8 cellular contexts compared by ENCODE assay signal in the genomic region with DNA sequence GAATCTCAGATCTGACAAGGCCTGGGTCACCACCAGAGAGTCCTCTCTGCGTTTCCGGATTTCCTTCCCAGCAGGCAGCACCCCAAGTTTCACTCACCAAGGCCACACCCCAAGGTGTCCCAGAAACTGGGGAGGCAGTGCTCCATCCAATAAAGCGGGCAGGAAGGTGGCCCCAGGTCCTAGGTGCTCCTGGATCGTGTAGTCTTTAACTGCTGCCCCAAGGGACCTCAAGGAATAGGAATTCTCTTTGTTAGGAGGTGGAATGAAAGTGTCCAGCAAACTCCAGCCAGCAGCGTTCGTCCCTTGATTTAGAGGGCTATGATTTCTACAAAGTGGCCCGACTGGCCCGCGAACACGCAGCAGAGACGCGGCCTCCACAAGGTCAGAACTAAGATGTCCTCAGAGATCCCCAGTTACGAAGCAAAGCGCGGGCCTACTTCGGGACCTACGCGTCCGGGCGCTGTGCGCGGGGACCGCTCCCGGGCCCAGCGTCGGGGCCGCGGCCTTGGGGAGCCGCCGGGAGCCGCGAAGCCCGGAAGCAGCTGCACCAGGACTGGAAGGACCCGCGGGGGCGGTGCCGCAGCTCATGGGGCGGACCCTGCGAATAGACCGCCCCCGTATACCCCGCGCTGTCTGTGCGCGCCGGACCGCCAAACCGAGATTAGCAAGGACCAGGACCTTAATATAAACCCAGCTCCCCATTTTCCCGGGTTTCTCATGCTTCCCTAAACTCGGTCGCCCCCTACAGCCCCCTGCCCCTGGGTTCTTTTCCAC. TPM values are rescaled to one million over a fixed set of nuclear protein-coding genes. Genes with fewer than 3 reads are reported as not detected.
A peak's percentile ranks its signal among the peaks of the same experiment; 100 is the strongest.
DNase-seq lines count a peak whose midpoint lies in the region; ATAC-seq and TF ChIP-seq lines count a peak whose summit lies in the region.

A gene with protein sequence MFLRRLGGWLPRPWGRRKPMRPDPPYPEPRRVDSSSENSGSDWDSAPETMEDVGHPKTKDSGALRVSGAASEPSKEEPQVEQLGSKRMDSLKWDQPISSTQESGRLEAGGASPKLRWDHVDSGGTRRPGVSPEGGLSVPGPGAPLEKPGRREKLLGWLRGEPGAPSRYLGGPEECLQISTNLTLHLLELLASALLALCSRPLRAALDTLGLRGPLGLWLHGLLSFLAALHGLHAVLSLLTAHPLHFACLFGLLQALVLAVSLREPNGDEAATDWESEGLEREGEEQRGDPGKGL (minus strand): TSS at position 555 of the 774 bp plus-strand sequence. CDS start 831 bp downstream, outside the sequence.

- H3K4me3 ChIP-seq in Karpas-422 (ENCODE audit: low read length) (peak within 1 kb of the TSS; percentile 74), fibroblast of mammary gland (ENCODE audit: control insufficient read depth, low read depth, low read length) (peak within 1 kb of the TSS; percentile 89)

- H3K27ac ChIP-seq in Karpas-422 (ENCODE audit: low read length) = peak within 1 kb of the TSS; percentile 73

- ATAC-seq in GM19328 (IDR thresholded peaks at IDR 0.05; ENCODE audit: unreplicated experiment) = peak; percentile 54
- ATAC-seq in activated T-helper 17 cell treated with anti-CD3 and anti-CD28 coated beads, Interleukin-2, amount 50 U/mL, for 72 hours (replicated peaks) = peak; percentile 64
- ATAC-seq in naive thymus-derived CD8-positive, alpha-beta T cell = peak; percentile 57 to 74
- ATAC-seq in stimulated activated naive CD8-positive, alpha-beta T cell treated with anti-CD3 and anti-CD28 coated beads, Interleukin-15, Interleukin-2, amounts not matched to agents 100 U/mL and 50 U/mL, for 24 hours = peak; percentile 75

- H3K4me1 ChIP-seq in Karpas-422 (ENCODE audit: low read length) = peaks cover 45% of the 10 kb centered on the region

- no peaks in the 10 kb centered on the region for H3K9me3 ChIP-seq in Karpas-422 (ENCODE audit: low read length)

- no peaks in the 10 kb centered on the region for H3K9me2 ChIP-seq in Karpas-422 (replicated peaks; ENCODE audit: insufficient read depth, low read length)

- H3K79me2 ChIP-seq in Karpas-422 (ENCODE audit: low read length) = peaks cover 55% of the 10 kb centered on the region

- POLR2A ChIA-PET in naive thymus-derived CD8-positive, alpha-beta T cell (lab: Charles Lee) = interaction anchor here (0.5 to 7.9 kb wide), 18 partner anchors 7 to 299 kb away, joined by 3 to 223 read pairs (median 4); partner anchors contain the start of genes ABHD16A, APOM, BAG6 and DDX39B

- peaks cover 93% of the 10 kb centered on the region for H3K36me3 Mint-ChIP-seq in activated T-helper 17 cell treated with anti-CD3 and anti-CD28 coated beads, Interleukin-2, amount 50 U/mL, for 72 hours (ENCODE audit: low read depth)
- H3K36me3 Mint-ChIP-seq in naive thymus-derived CD8-positive, alpha-beta T cell = peaks cover 0 to 44% (median 5%) of the 10 kb centered on the region in 3 donors

- H3K4me3 Mint-ChIP-seq in activated T-helper 17 cell treated with anti-CD3 and anti-CD28 coated beads, Interleukin-2, amount 50 U/mL, for 72 hours = peak within 1 kb of the TSS; percentile 96
- peak within 1 kb of the TSS; percentile 85 to 95 (median 93) for H3K4me3 Mint-ChIP-seq in naive thymus-derived CD8-positive, alpha-beta T cell

- no peaks in the 10 kb centered on the region for H4K20me1 ChIP-seq in Karpas-422 (ENCODE audit: insufficient read depth, low read depth, low read length)

- H3K27ac Mint-ChIP-seq in activated T-helper 17 cell treated with anti-CD3 and anti-CD28 coated beads, Interleukin-2, amount 50 U/mL, for 72 hours = peak within 1 kb of the TSS; percentile 95
- H3K27ac Mint-ChIP-seq in naive thymus-derived CD8-positive, alpha-beta T cell = peak within 1 kb of the TSS; percentile 84 to 93 (median 90)

- no peaks in the 10 kb centered on the region for H3K9me3 Mint-ChIP-seq in activated T-helper 17 cell treated with anti-CD3 and anti-CD28 coated beads, Interleukin-2, amount 50 U/mL, for 72 hours
- no peaks in the 10 kb centered on the region for H3K9me3 Mint-ChIP-seq in naive thymus-derived CD8-positive, alpha-beta T cell

- H3K36me3 ChIP-seq in Karpas-422 (ENCODE audit: insufficient read depth, low read length) = 0 out of 2 replicates have a peak, but pooled peaks cover 3% of the 10 kb centered on the region

- peaks cover 32% of the 10 kb centered on the region for H3K4me1 Mint-ChIP-seq in activated T-helper 17 cell treated with anti-CD3 and anti-CD28 coated beads, Interleukin-2, amount 50 U/mL, for 72 hours
- H3K4me1 Mint-ChIP-seq in naive thymus-derived CD8-positive, alpha-beta T cell = peaks cover 42 to 91% (median 85%) of the 10 kb centered on the region in 4 donors

- peak within 1 kb of the TSS; percentile 75 for H3K4me2 ChIP-seq in Karpas-422 (ENCODE audit: low read depth, low read length, poor library complexity, severe bottlenecking)

- TF ChIP-seq CTCF in fibroblast of mammary gland (conservative IDR thresholded peaks at IDR 0.05; ENCODE audit: control insufficient read depth, insufficient read depth, low read depth, low read length) = no peak

- H3K9ac ChIP-seq in Karpas-422 (ENCODE audit: low read length) = peak within 1 kb of the TSS; percentile 81

- H3K27me3 Mint-ChIP-seq in activated T-helper 17 cell treated with anti-CD3 and anti-CD28 coated beads, Interleukin-2, amount 50 U/mL, for 72 hours = no peaks in the 10 kb centered on the region
- no peaks in the 10 kb centered on the region for H3K27me3 Mint-ChIP-seq in naive thymus-derived CD8-positive, alpha-beta T cell

- H3K27me3 ChIP-seq in Karpas-422 (ENCODE audit: low read length) = no peaks in the 10 kb centered on the region

- DNase-seq in Ammon's horn (ENCODE audit: low spot score) (peak; percentile 89), Karpas-422 (peak; percentile 93), RPMI7951 (ENCODE audit: low read depth) (peak; percentile 86), fibroblast of mammary gland (ENCODE audit: low read depth) (peak; percentile 73)
- peak; percentile 59 to 81 (median 69) for DNase-seq in naive thymus-derived CD8-positive, alpha-beta T cell
- peak; percentile 87 for DNase-seq in stimulated activated naive CD8-positive, alpha-beta T cell treated with anti-CD3 and anti-CD28 coated beads, Interleukin-15, Interleukin-2, amounts not matched to agents 100 U/mL and 50 U/mL, for 24 hours

- 0 out of 2 replicates have a peak within 1 kb of the TSS, but pooled peaks have one; percentile 27 for H2AFZ ChIP-seq in Karpas-422 (ENCODE audit: low read length)

RNA-seq across cellular contexts. Expression of the gene that starts here (rescaled TPM):
- total RNA-seq in Karpas-422 (2014; rRNA removed; shearing (Covaris generic); ENCODE audit: low replicate concordance) = 13.8 and 35.6 TPM in 2 replicates
- 13.9 and 18.6 TPM in 2 replicates for total RNA-seq in RPMI7951 (2014; rRNA removed; shearing (Covaris generic))
- 10 to 100 TPM; 16.2 to 21.0 TPM for total RNA-seq in activated T-helper 17 cell treated with anti-CD3 and anti-CD28 coated beads, Interleukin-2, amount 50 U/mL, for 72 hours
- 10 to 100 TPM; 24.9 to 26.3 TPM for total RNA-seq in naive thymus-derived CD8-positive, alpha-beta T cell
- 10 to 100 TPM; 17.0 to 36.7 (median 21.3) TPM for polyA plus RNA-seq in naive thymus-derived CD8-positive, alpha-beta T cell

Comparison
In these comparisons a context has a peak if more than half of its experiments do, and no peak if none do; other contexts are left out.
1. Peak in every context shown above with its lines: DNase-seq, ATAC-seq, H3K4me3 ChIP-seq and H3K27ac ChIP-seq.